10 cellular contexts compared by ENCODE assay signal in the genomic region with DNA sequence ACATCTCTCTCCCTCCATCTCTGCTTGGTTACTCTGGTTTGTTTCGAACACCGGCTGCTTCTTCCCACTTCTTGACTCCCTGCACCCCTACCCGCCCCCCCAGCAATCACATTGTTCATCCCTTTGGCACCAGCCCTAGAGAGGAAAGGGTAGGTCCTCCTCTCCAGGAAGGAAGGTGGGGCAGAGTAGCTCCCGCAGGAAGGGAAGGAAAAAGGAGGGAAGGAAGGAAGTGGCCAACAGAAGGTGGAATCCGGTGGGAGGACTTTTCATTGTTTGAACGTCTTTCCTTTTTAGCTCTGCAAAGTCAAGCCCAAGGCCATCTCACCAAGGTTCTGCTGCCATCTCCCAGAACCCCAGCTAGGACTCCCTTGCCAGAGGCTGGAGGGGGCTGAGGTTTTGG. TPM values are rescaled to one million over a fixed set of nuclear protein-coding genes. Genes with fewer than 3 reads are reported as not detected.
DNase-seq lines count a peak whose midpoint lies in the region; ATAC-seq and TF ChIP-seq lines count a peak whose summit lies in the region.
"Had no signal": no experiment of that assay in that cellular context is flagged by ENCODE, and none has a peak within 500 bp of the region (broad histone marks: within the 10 kb centered on the region; RNA-seq: fewer than 3 reads in every experiment).

No MANE protein-coding gene starts in this region.

- POLR2A ChIA-PET in activated CD4-positive, alpha-beta T cell treated with anti-CD3 and anti-CD28 coated beads, Interleukin-2, amount 10 ng/mL, durations not matched to agents 7 days and 5 days (lab: Charles Lee) = no interaction called here

- H3K36me3 Mint-ChIP-seq in activated CD4-positive, alpha-beta T cell treated with anti-CD3 and anti-CD28 coated beads, Interleukin-2, amount 10 ng/mL, durations not matched to agents 7 days and 5 days (ENCODE audit: low read depth) = no peaks in the 10 kb centered on the region

- no peak overlapping the region for H3K27ac Mint-ChIP-seq in activated CD4-positive, alpha-beta T cell treated with anti-CD3 and anti-CD28 coated beads, Interleukin-2, amount 10 ng/mL, durations not matched to agents 7 days and 5 days

- 69% methylated on average over 6 of the region's 6 CpGs for WGBS in esophagus muscularis mucosa
- WGBS in sigmoid colon, 2 donors = 73 to 81% methylated on average over 6 of the region's 6 CpGs

- TF ChIP-seq CTCF in RWPE2 (IDR thresholded peaks at IDR 0.05; ENCODE audit: poor library complexity, severe bottlenecking) (no peak), esophagus muscularis mucosa (IDR thresholded peaks at IDR 0.05) (no peak), sigmoid colon (IDR thresholded peaks at IDR 0.05) (no peak)

- peak overlapping the region; percentile 16 for H3K27ac ChIP-seq in RWPE2 (ENCODE audit: poor library complexity, severe bottlenecking)
- H3K27ac ChIP-seq in esophagus muscularis mucosa (replicated peaks in 1 of 4) = peak overlapping the region in 3 of 4 donors; percentile 81 to 89 (median 89)
- H3K27ac ChIP-seq in sigmoid colon = peak overlapping the region in 3 of 4 donors; percentile 89 to 92 (median 91)
- H3K27ac ChIP-seq: foreskin keratinocyte had no signal

- TF ChIP-seq POLR2A in esophagus muscularis mucosa (IDR thresholded peaks at IDR 0.05; ENCODE audit: low read depth) (no peak), sigmoid colon (IDR thresholded peaks at IDR 0.05) (no peak)

- H3K9me3 Mint-ChIP-seq in activated CD4-positive, alpha-beta T cell treated with anti-CD3 and anti-CD28 coated beads, Interleukin-2, amount 10 ng/mL, durations not matched to agents 7 days and 5 days = no peaks in the 10 kb centered on the region

- H3K4me3 ChIP-seq in RWPE2 (ENCODE audit: severe bottlenecking) (no peak overlapping the region), esophagus muscularis mucosa (no peak overlapping the region), sigmoid colon (no peak overlapping the region)

- H3K36me3 ChIP-seq in RWPE2 (ENCODE audit: low read depth) = no peaks in the 10 kb centered on the region
- no peaks in the 10 kb centered on the region for H3K36me3 ChIP-seq in esophagus muscularis mucosa
- H3K36me3 ChIP-seq in sigmoid colon = no peaks in the 10 kb centered on the region

- intact Hi-C loops in esophagus muscularis mucosa (cut with DNase I) = no loop called here
- intact Hi-C loops in sigmoid colon (cut with DNase I) = loop anchor here (5.0 kb wide), 1 partner anchor 36 kb away; no protein-coding TSS in a partner anchor

- no peak for TF ChIP-seq EP300 in esophagus muscularis mucosa (IDR thresholded peaks at IDR 0.05)
- no peak for TF ChIP-seq EP300 in sigmoid colon (IDR thresholded peaks at IDR 0.05)

- no peaks in the 10 kb centered on the region for H3K9me3 ChIP-seq in RWPE2 (ENCODE audit: severe bottlenecking)
- H3K9me3 ChIP-seq in esophagus muscularis mucosa = no peaks in the 10 kb centered on the region
- no peaks in the 10 kb centered on the region for H3K9me3 ChIP-seq in sigmoid colon

- DNase-seq in activated CD4-positive, alpha-beta T cell treated with anti-CD3 and anti-CD28 coated beads, Interleukin-2, amount 10 ng/mL, durations not matched to agents 7 days and 5 days = no peak
- DNase-seq in activated CD4-positive, alpha-beta T cell treated with anti-CD3 and anti-CD28 coated beads for 4 hours = no peak
- DNase-seq in RWPE2 (ENCODE audit: low spot score) (no peak), esophagus muscularis mucosa (ENCODE audit: extremely low spot score) (no peak), sigmoid colon (no peak), NCI-H524 treated with DMSO at 0.1 percent for 48 hours (lab: John Stamatoyannopoulos, UW) (no peak), NCI-H748 (lab: John Stamatoyannopoulos, UW; ENCODE audit: unreplicated experiment) (no peak)
- DNase-seq: COR-L47, foreskin keratinocyte had no signal

- ATAC-seq in RWPE2 (ENCODE audit: low read depth) (no peak), GM18867 (IDR thresholded peaks at IDR 0.05; ENCODE audit: unreplicated experiment) (no peak)
- ATAC-seq: foreskin keratinocyte had no signal

- no peaks in the 10 kb centered on the region for H3K27me3 ChIP-seq in RWPE2 (ENCODE audit: insufficient read depth, poor library complexity, severe bottlenecking)
- H3K27me3 ChIP-seq in esophagus muscularis mucosa = no peaks in the 10 kb centered on the region
- no peaks in the 10 kb centered on the region for H3K27me3 ChIP-seq in sigmoid colon
- H3K27me3 ChIP-seq: foreskin keratinocyte had no signal

- H3K4me3 Mint-ChIP-seq in activated CD4-positive, alpha-beta T cell treated with anti-CD3 and anti-CD28 coated beads, Interleukin-2, amount 10 ng/mL, durations not matched to agents 7 days and 5 days = peak overlapping the region; percentile 11

- peaks cover 50% of the 10 kb centered on the region for H3K27me3 Mint-ChIP-seq in activated CD4-positive, alpha-beta T cell treated with anti-CD3 and anti-CD28 coated beads, Interleukin-2, amount 10 ng/mL, durations not matched to agents 7 days and 5 days

- H3K4me1 ChIP-seq in RWPE2 (ENCODE audit: insufficient read depth, poor library complexity, severe bottlenecking) = peaks cover 57% of the 10 kb centered on the region
- peaks cover 31 to 60% (median 50%) of the 10 kb centered on the region in 4 donors for H3K4me1 ChIP-seq in esophagus muscularis mucosa
- peaks cover 0 to 24% (median 18%) of the 10 kb centered on the region in 4 donors for H3K4me1 ChIP-seq in sigmoid colon

- peaks cover 57% of the 10 kb centered on the region for H3K4me1 Mint-ChIP-seq in activated CD4-positive, alpha-beta T cell treated with anti-CD3 and anti-CD28 coated beads, Interleukin-2, amount 10 ng/mL, durations not matched to agents 7 days and 5 days

- CTCF ChIA-PET in activated CD4-positive, alpha-beta T cell treated with anti-CD3 and anti-CD28 coated beads, Interleukin-2, amount 10 ng/mL, durations not matched to agents 7 days and 5 days (lab: Charles Lee) = interaction anchor here (1.2 to 4.8 kb wide), 9 partner anchors 9 to 73 kb away, joined by 3 to 31 read pairs (median 6); partner anchors contain the start of gene MR1

RNA-seq across cellular contexts. Expression of gene IER5, which starts 18.0 kb away (rescaled TPM):
- total RNA-seq in activated CD4-positive, alpha-beta T cell treated with anti-CD3 and anti-CD28 coated beads, Interleukin-2, amount 10 ng/mL, durations not matched to agents 7 days and 5 days = 10 to 100 TPM; 20.3 to 24.9 TPM
- 10 to 100 TPM; 14.5 to 22.0 (median 16.7) TPM for total RNA-seq in esophagus muscularis mucosa
- total RNA-seq in sigmoid colon = 10 to 100 TPM in 1 of 4 donors, 1 to 10 TPM in 3; 7.7 to 11.5 (median 8.5) TPM
- 10 to 100 TPM in 2 of 3 donors, 1 to 10 TPM in 1; 9.6 to 11.7 (median 10.9) TPM for polyA plus RNA-seq in sigmoid colon

Comparison
In these comparisons a context has a peak if more than half of its experiments do, and no peak if none do; other contexts are left out.
1. H3K27ac ChIP-seq: peak in every context shown above with its lines; median percentile 91 in sigmoid colon; 89 in esophagus muscularis mucosa; 16 in RWPE2.